ENCODE assay signal across 8 cellular contexts in genomic region chr12:64679487-64679983, GRCh38.
DNase-seq lines count a peak whose midpoint lies in the region; ATAC-seq and TF ChIP-seq lines count a peak whose summit lies in the region.

No MANE protein-coding gene starts in this region.

- in situ Hi-C loops in GM13977 (cut with MboI; ENCODE audit: low pct_unique_long_range_greater_than_20kb, low sequenced_read_pairs, unreplicated experiment) = no loop called here

- H3K9me3 Mint-ChIP-seq in activated T-helper 17 cell treated with anti-CD3 and anti-CD28 coated beads, Interleukin-2, amount 50 U/mL, for 72 hours = no peaks in the 10 kb centered on the region

- peaks cover 9% of the 10 kb centered on the region for H3K36me3 Mint-ChIP-seq in activated T-helper 17 cell treated with anti-CD3 and anti-CD28 coated beads, Interleukin-2, amount 50 U/mL, for 72 hours (ENCODE audit: low read depth)

- peaks cover 54% of the 10 kb centered on the region for H3K4me1 Mint-ChIP-seq in activated T-helper 17 cell treated with anti-CD3 and anti-CD28 coated beads, Interleukin-2, amount 50 U/mL, for 72 hours

- H4K20me1 ChIP-seq in BLaER1 = peaks cover 24% of the 10 kb centered on the region

- no peak for TF ChIP-seq CTCF in GM13977 (IDR thresholded peaks at IDR 0.05; ENCODE audit: extremely low read depth, insufficient read depth, missing control alignments)

- H3K36me3 ChIP-seq in BLaER1 = no peaks in the 10 kb centered on the region
- no peaks in the 10 kb centered on the region for H3K36me3 ChIP-seq in rectal smooth muscle tissue (ENCODE audit: control insufficient read depth, insufficient read depth, low read length)
- no peaks in the 10 kb centered on the region for H3K36me3 ChIP-seq in SJCRH30

- H3K4me1 ChIP-seq in BLaER1 (peaks cover 83% of the 10 kb centered on the region), rectal smooth muscle tissue (ENCODE audit: control insufficient read depth, insufficient read depth, low read length) (peaks cover 29% of the 10 kb centered on the region), SJCRH30 (no peaks in the 10 kb centered on the region)

- H3K27me3 ChIP-seq in BLaER1 (no peaks in the 10 kb centered on the region), rectal smooth muscle tissue (ENCODE audit: control insufficient read depth, insufficient read depth, low read length) (no peaks in the 10 kb centered on the region), SJCRH30 (no peaks in the 10 kb centered on the region)

- peak overlapping the region; percentile 78 for H3K4me3 Mint-ChIP-seq in activated T-helper 17 cell treated with anti-CD3 and anti-CD28 coated beads, Interleukin-2, amount 50 U/mL, for 72 hours

- peak overlapping the region; percentile 85 for H3K27ac Mint-ChIP-seq in activated T-helper 17 cell treated with anti-CD3 and anti-CD28 coated beads, Interleukin-2, amount 50 U/mL, for 72 hours

- no peak overlapping the region for H3K4me3 ChIP-seq in BLaER1
- H3K4me3 ChIP-seq in rectal smooth muscle tissue (ENCODE audit: low read length) = peak overlapping the region; percentile 38
- no peak overlapping the region for H3K4me3 ChIP-seq in SJCRH30

- H3K9ac ChIP-seq in BLaER1 = peak overlapping the region; percentile 28; the same call in 1 of the 2 replicates
- H3K9ac ChIP-seq in rectal smooth muscle tissue (ENCODE audit: low read length) = no peak overlapping the region

- peak; percentile 54 for ATAC-seq in HG02588 (IDR thresholded peaks at IDR 0.05; ENCODE audit: unreplicated experiment)
- peak; percentile 78 for ATAC-seq in activated T-helper 17 cell treated with anti-CD3 and anti-CD28 coated beads, Interleukin-2, amount 50 U/mL, for 72 hours (replicated peaks)

- H3K27me3 Mint-ChIP-seq in activated T-helper 17 cell treated with anti-CD3 and anti-CD28 coated beads, Interleukin-2, amount 50 U/mL, for 72 hours = no peaks in the 10 kb centered on the region

- H3K27ac ChIP-seq in BLaER1 (peak overlapping the region; percentile 74), rectal smooth muscle tissue (ENCODE audit: low read depth, low read length) (peak overlapping the region; percentile 82), SJCRH30 (no peak overlapping the region)

- no peaks in the 10 kb centered on the region for H3K9me3 ChIP-seq in BLaER1
- H3K9me3 ChIP-seq in SJCRH30 (replicated peaks) = no peaks in the 10 kb centered on the region

- peak; percentile 90 for DNase-seq in NCI-H748 (lab: John Stamatoyannopoulos, UW; ENCODE audit: unreplicated experiment)
- DNase-seq in fibroblast of the conjunctiva (ENCODE audit: low read depth) = peak; percentile 52
- DNase-seq in SJCRH30 = no peak
- no peak for DNase-seq in GM13977 (ENCODE audit: low spot score)

- H3K4me2 ChIP-seq in BLaER1 = peak overlapping the region; percentile 66

Comparison
In these comparisons a context has a peak if more than half of its experiments do, and no peak if none do; other contexts are left out.
1. DNase-seq: peak in NCI-H748 (single experiment) and fibroblast of the conjunctiva (single experiment); none in SJCRH30 (0 of 2) and GM13977 (single experiment).